1 cellular context compared by ENCODE assay signal in genomic region chr17:51391992-51392654, GRCh38.
TF ChIP-seq lines count a peak whose summit lies in the region.

No MANE protein-coding gene starts in this region.

TF ChIP-seq in H1, 55 proteins besides CTCF, POLR2A, EP300 and RAD21:
- TF ChIP-seq MAFK (IDR thresholded peaks at IDR 0.05; ENCODE audit: low read depth, low read length) (no peak), E2F6 (IDR thresholded peaks at IDR 0.05) (no peak), BACH1 (IDR thresholded peaks at IDR 0.05; ENCODE audit: low read length) (no peak), ZNF274 (IDR thresholded peaks at IDR 0.05; ENCODE audit: borderline replicate concordance, extremely low read depth, low read length) (no peak), SP4 (IDR thresholded peaks at IDR 0.05; ENCODE audit: low read length) (no peak), MAX (IDR thresholded peaks at IDR 0.05) (no peak), SIN3A (conservative IDR thresholded peaks at IDR 0.05 in 1 of 2, IDR thresholded peaks at IDR 0.05 in 1 of 2; ENCODE audit: low read depth in 1 of 2, low read length in 2 of 2) (no peak)
